24 cellular contexts compared by ENCODE assay signal in genomic region chr4:172809319-172809718, GRCh38.
A peak's percentile ranks its signal among the peaks of the same experiment; 100 is the strongest.
DNase-seq lines count a peak whose midpoint lies in the region; TF ChIP-seq lines count a peak whose summit lies in the region.
"Had no signal": no experiment of that assay in that cellular context is flagged by ENCODE, and none has a peak within 500 bp of the region (broad histone marks: within the 10 kb centered on the region; RNA-seq: fewer than 3 reads in every experiment).

No MANE protein-coding gene starts in this region.

- TF ChIP-seq CTCF in WERI-Rb-1 (IDR thresholded peaks at IDR 0.05; ENCODE audit: low read depth, low read length) (no peak), tibial artery (IDR thresholded peaks at IDR 0.05) (no peak)

- no peak overlapping the region for H2BK15ac ChIP-seq in neuronal stem cell (ENCODE audit: low read length)

- H2AFZ ChIP-seq in neuronal stem cell (ENCODE audit: low read length): no peak overlapping the region

- H3K79me1 ChIP-seq in neuronal stem cell (ENCODE audit: low read depth, low read length): no peaks in the 10 kb centered on the region

- no peaks in the 10 kb centered on the region for H3K36me3 ChIP-seq in HUES6 (ENCODE audit: control insufficient read depth, insufficient read depth, low read length)
- H3K36me3 ChIP-seq in WERI-Rb-1: no peaks in the 10 kb centered on the region
- no peaks in the 10 kb centered on the region for H3K36me3 ChIP-seq in iPS DF 6.9 (ENCODE audit: control insufficient read depth, insufficient read depth, low read length)
- H3K36me3 ChIP-seq in neuronal stem cell (replicated peaks in 1 of 2; ENCODE audit: control insufficient read depth in 2 of 2, insufficient read depth in 2 of 2, low read length in 2 of 2): no peaks in the 10 kb centered on the region
- no peaks in the 10 kb centered on the region for H3K36me3 ChIP-seq in tibial artery
- H3K36me3 ChIP-seq: Peyer's patch, prostate gland had no signal

- H3K4me1 ChIP-seq in HUES6 (ENCODE audit: control insufficient read depth, insufficient read depth, low read length) (peaks cover 18% of the 10 kb centered on the region), iPS DF 6.9 (ENCODE audit: control insufficient read depth, insufficient read depth, low read length) (no peaks in the 10 kb centered on the region), neuronal stem cell (ENCODE audit: control insufficient read depth in 2 of 2, insufficient read depth in 1 of 2, low read depth in 1 of 2, low read length in 2 of 2) (peaks cover 8 to 33% of the 10 kb centered on the region in 2 donors), tibial artery (no peaks in the 10 kb centered on the region)
- H3K4me1 ChIP-seq: Peyer's patch, prostate gland had no signal

- no peak overlapping the region for H2BK12ac ChIP-seq in neuronal stem cell (ENCODE audit: low read length)

- no peak overlapping the region for H2BK120ac ChIP-seq in neuronal stem cell (ENCODE audit: low read depth, low read length)

- H3K9me3 ChIP-seq in HUES6 (ENCODE audit: control insufficient read depth, insufficient read depth, low read depth, low read length): no peaks in the 10 kb centered on the region
- no peaks in the 10 kb centered on the region for H3K9me3 ChIP-seq in WERI-Rb-1 (ENCODE audit: severe bottlenecking)
- no peaks in the 10 kb centered on the region for H3K9me3 ChIP-seq in iPS DF 6.9 (ENCODE audit: control insufficient read depth, insufficient read depth, low read length)
- no peaks in the 10 kb centered on the region for H3K9me3 ChIP-seq in neuronal stem cell (replicated peaks in 1 of 2; ENCODE audit: control insufficient read depth in 2 of 2, insufficient read depth in 1 of 2, low read depth in 1 of 2, low read length in 2 of 2)
- no peaks in the 10 kb centered on the region for H3K9me3 ChIP-seq in tibial artery
- H3K9me3 ChIP-seq: Peyer's patch, prostate gland had no signal

- no peak overlapping the region for H3K18ac ChIP-seq in neuronal stem cell (ENCODE audit: low read length)

- H3K4me2 ChIP-seq in neuronal stem cell (ENCODE audit: insufficient read depth, low read length, poor library complexity, severe bottlenecking): no peak overlapping the region

- H3K4me3 ChIP-seq in HUES6 (ENCODE audit: low read depth, low read length) (peak overlapping the region; percentile 19; the same call in 1 of the 2 replicates), WERI-Rb-1 (ENCODE audit: low read depth, low read length) (no peak overlapping the region), iPS DF 6.9 (ENCODE audit: low read length) (no peak overlapping the region), neuronal stem cell (ENCODE audit: low read length in 2 of 2) (no peak overlapping the region), tibial artery (no peak overlapping the region)
- H3K4me3 ChIP-seq: GM12878, Peyer's patch, prostate gland had no signal

- H3K4ac ChIP-seq in neuronal stem cell (ENCODE audit: low read length): no peak overlapping the region

- intact Hi-C loops in tibial artery (cut with DNase I; ENCODE audit: low total_unique reads): no loop called here

- no peak overlapping the region for H3K27ac ChIP-seq in HUES6 (ENCODE audit: low read depth, low read length)
- H3K27ac ChIP-seq in WERI-Rb-1: peak overlapping the region; percentile 7
- no peak overlapping the region for H3K27ac ChIP-seq in iPS DF 6.9 (ENCODE audit: low read length)
- no peak overlapping the region for H3K27ac ChIP-seq in neuronal stem cell (replicated peaks; ENCODE audit: low read length)
- no peak overlapping the region for H3K27ac ChIP-seq in tibial artery
- H3K27ac ChIP-seq: Peyer's patch, prostate gland had no signal

- no peak overlapping the region for H3K9ac ChIP-seq in HUES6 (ENCODE audit: low read length)
- H3K9ac ChIP-seq in neuronal stem cell (ENCODE audit: low read depth, low read length, poor library complexity): no peak overlapping the region

- DNase-seq in WERI-Rb-1 (no peak), iPS DF 6.9 (ENCODE audit: low read depth, low spot score) (peak; percentile 93), neuronal stem cell (ENCODE audit: low spot score) (peak; percentile 18), tibial artery (no peak), NCI-H2029 (lab: John Stamatoyannopoulos, UW) (no peak), AG08396 (ENCODE audit: low spot score) (no peak), occipital lobe (lab: John Stamatoyannopoulos, UW) (no peak)
- DNase-seq: activated CD4-positive, alpha-beta T cell treated with anti-CD3 and anti-CD28 coated beads, Interleukin-2, amount 10 ng/mL, durations not matched to agents 7 days and 5 days; activated naive CD8-positive, alpha-beta T cell treated with anti-CD3 and anti-CD28 coated beads, Interleukin-2, amount 50 U/mL, for 24 hours; activated T-cell treated with anti-CD3 and anti-CD28 coated beads, Interleukin-2, amount 50 U/mL, for 4 hours; CD4-positive, CD25-positive, alpha-beta regulatory T cell; GOT3; mesenchymal stem cell; NCI-H1105; NCI-H2081 treated with DMSO at 0.1 percent for 48 hours; NCI-H446; Peyer's patch; SHP77 treated with DMSO at 0.1 percent for 48 hours; stimulated activated naive CD4-positive, alpha-beta T cell treated with Interleukin-2 at 50 U/mL for 16 hours; SW 1271; T-helper 9 cell had no signal

- no peak overlapping the region for H3K14ac ChIP-seq in neuronal stem cell (ENCODE audit: low read length)

- H3K27me3 ChIP-seq in HUES6 (ENCODE audit: control insufficient read depth, insufficient read depth, low read length) (no peaks in the 10 kb centered on the region), WERI-Rb-1 (ENCODE audit: insufficient read depth, low read depth, severe bottlenecking) (no peaks in the 10 kb centered on the region), iPS DF 6.9 (ENCODE audit: control insufficient read depth, insufficient read depth, low read length) (no peaks in the 10 kb centered on the region), neuronal stem cell (ENCODE audit: control insufficient read depth in 3 of 3, insufficient read depth in 3 of 3, low read depth in 1 of 3, low read length in 3 of 3) (no peaks in the 10 kb centered on the region), tibial artery (no peaks in the 10 kb centered on the region)
- H3K27me3 ChIP-seq: Peyer's patch had no signal

- no CpG with 5 or more reads among the region's 7 CpGs for WGBS in iPS DF 6.9 (ENCODE audit: insufficient coverage, insufficient read length)
- no CpG with 5 or more reads among the region's 7 CpGs for whole genome bisulfite sequencing in neuronal stem cell (ENCODE audit: extremely low coverage in 2 of 2, insufficient read length in 2 of 2, insufficient replicate concordance in 1 of 2), 2 donors

- H2BK5ac ChIP-seq in neuronal stem cell (ENCODE audit: low read length): no peak overlapping the region

- no peak overlapping the region for H2AK5ac ChIP-seq in neuronal stem cell (ENCODE audit: low read depth, low read length)

- no peak overlapping the region for H4K8ac ChIP-seq in neuronal stem cell (ENCODE audit: low read depth, low read length)

- H3K23ac ChIP-seq in neuronal stem cell (ENCODE audit: low read depth, low read length, poor library complexity): no peak overlapping the region

- no peak overlapping the region for H4K91ac ChIP-seq in neuronal stem cell (ENCODE audit: low read depth, low read length, poor library complexity)

Comparison
In these comparisons a context has a peak if more than half of its experiments do, and no peak if none do; other contexts are left out.
1. DNase-seq: peak in iPS DF 6.9 (single experiment) and neuronal stem cell (single experiment); none in WERI-Rb-1 (single experiment), tibial artery (0 of 2), NCI-H2029 (single experiment), AG08396 (single experiment) and occipital lobe (single experiment).